26 cellular contexts compared by ENCODE assay signal in the genomic region with DNA sequence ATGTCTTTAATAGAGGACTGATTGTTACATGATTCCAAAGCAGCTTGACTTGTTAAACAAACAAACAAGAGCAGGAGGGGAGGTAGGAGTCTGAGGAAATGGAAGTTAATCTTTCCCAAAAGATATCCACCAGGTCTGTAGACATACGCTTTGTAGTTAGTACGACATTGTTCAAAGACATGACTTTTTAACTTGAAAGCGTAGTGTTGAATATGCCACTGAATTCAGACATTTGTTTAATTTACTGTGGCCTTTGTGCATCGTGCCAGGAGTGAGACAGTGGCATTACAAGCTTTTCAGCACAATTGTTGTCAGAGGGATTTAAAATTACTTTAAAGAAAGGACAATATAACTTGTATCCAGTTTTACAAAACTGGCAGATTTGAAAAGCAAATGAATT. TPM values are rescaled to one million over a fixed set of nuclear protein-coding genes. Genes with fewer than 3 reads are reported as not detected.
A peak's percentile ranks its signal among the peaks of the same experiment; 100 is the strongest.
DNase-seq lines count a peak whose midpoint lies in the region; ATAC-seq, FAIRE-seq and TF ChIP-seq lines count a peak whose summit lies in the region.
"Had no signal": no experiment of that assay in that cellular context is flagged by ENCODE, and none has a peak within 500 bp of the region (broad histone marks: within the 10 kb centered on the region; RNA-seq: fewer than 3 reads in every experiment).

No MANE protein-coding gene starts in this region.

- FAIRE-seq in A549 (lab: Jason Lieb, UNC) = peak; percentile 86
- FAIRE-seq: A204.1, GM12878 had no signal

- POLR2A ChIA-PET in A549 (lab: Yijun Ruan, JAX) = no interaction called here

- H3K27ac Mint-ChIP-seq in effector memory CD8-positive, alpha-beta T cell = no peak overlapping the region
- H3K27ac Mint-ChIP-seq: CD4-positive, CD25-positive, alpha-beta regulatory T cell; H9; HFFc6 had no signal

- 41% methylated on average over 4 of the region's 4 CpGs for WGBS in A549 (ENCODE audit: missing lambda C conversion rate)

- no peak overlapping the region for H3K4me2 ChIP-seq in A549
- H3K4me2 ChIP-seq: SK-N-SH had no signal

- no peak for TF ChIP-seq CTCF in A549 (IDR thresholded peaks at IDR 0.05)

- TF ChIP-seq RAD21 in A549 (conservative IDR thresholded peaks at IDR 0.05 in 1 of 2, IDR thresholded peaks at IDR 0.05 in 1 of 2) = no peak

- no peaks in the 10 kb centered on the region for H3K36me3 ChIP-seq in SK-N-MC (ENCODE audit: insufficient read depth, low read length)
- H3K36me3 ChIP-seq: MG63 had no signal

- no peak overlapping the region for H3K9ac ChIP-seq in SK-N-MC (ENCODE audit: insufficient read length)
- H3K9ac ChIP-seq: SK-N-SH had no signal

- CTCF ChIA-PET in A549 (lab: Yijun Ruan, JAX) = interaction anchor here (2.5 to 3.0 kb wide), 2 partner anchors 158 to 163 kb away, joined by 13 read pairs; no protein-coding TSS in a partner anchor

- no peaks in the 10 kb centered on the region for H3K4me1 Mint-ChIP-seq in effector memory CD8-positive, alpha-beta T cell (ENCODE audit: low read depth in 2 of 2)
- H3K4me1 Mint-ChIP-seq: CD4-positive, CD25-positive, alpha-beta regulatory T cell; H9 had no signal

- H3K4me1 ChIP-seq in A549 = no peaks in the 10 kb centered on the region
- H3K4me1 ChIP-seq: Caco-2 had no signal

- no peak overlapping the region for H3K4me3 Mint-ChIP-seq in effector memory CD8-positive, alpha-beta T cell
- H3K4me3 Mint-ChIP-seq: CD4-positive, CD25-positive, alpha-beta regulatory T cell; H9; HFFc6 had no signal

- TF ChIP-seq POLR2A in A549 (IDR thresholded peaks at IDR 0.05; ENCODE audit: low read length) = no peak

- H3K27ac ChIP-seq in A549 = no peak overlapping the region
- peak overlapping the region; percentile 33; the same call in 1 of the 2 replicates for H3K27ac ChIP-seq in SK-N-MC
- H3K27ac ChIP-seq in substantia nigra (ENCODE audit: low read depth, low read length, poor library complexity, severe bottlenecking) = peak overlapping the region; percentile 91
- H3K27ac ChIP-seq: RWPE1 had no signal

- H3K9me3 Mint-ChIP-seq in effector memory CD8-positive, alpha-beta T cell = no peaks in the 10 kb centered on the region
- H3K9me3 Mint-ChIP-seq: H9, HFFc6 had no signal

- no peaks in the 10 kb centered on the region for H3K9me3 ChIP-seq in A549
- no peaks in the 10 kb centered on the region for H3K9me3 ChIP-seq in SK-N-MC (ENCODE audit: low read depth, low read length)
- H3K9me3 ChIP-seq: Caco-2, MG63, SK-N-SH had no signal

- TF ChIP-seq EP300 in A549 (IDR thresholded peaks at IDR 0.05) = no peak

- DNase-seq in A549 (ENCODE audit: low read depth in 1 of 2, low spot score in 1 of 2) (no peak), SK-N-MC (ENCODE audit: low read depth, low spot score) (no peak), hippocampal formation (lab: John Stamatoyannopoulos, UW) (peak; percentile 5 to 65), substantia nigra (lab: John Stamatoyannopoulos, UW) (peak in 1 of 49 donors; percentile 15), H4 (ENCODE audit: low spot score) (no peak), NCI-H2081 treated with DMSO at 0.1 percent for 48 hours (lab: John Stamatoyannopoulos, UW) (no peak)
- no peak for DNase-seq in effector memory CD8-positive, alpha-beta T cell
- DNase-seq: Caco-2; CD4-positive, CD25-positive, alpha-beta regulatory T cell; DND-41; H9; HFFc6; Kasumi-1; MG63; NCI-H1417; NCI-H1694 treated with DMSO at 0.1 percent for 48 hours; NCI-H2107; NCI-H2227 treated with DMSO at 0.1 percent for 48 hours; NCI-H510A; NCI-H774; NK-92 treated with Interleukin-12 subunit alpha and Interleukin-12 subunit beta, amount 100 ng/mL, for 24 hours; SHP77 treated with DMSO at 0.1 percent for 48 hours; SK-N-SH had no signal

- H3K27me3 Mint-ChIP-seq in effector memory CD8-positive, alpha-beta T cell = peaks cover 0 to 11% of the 10 kb centered on the region in 2 donors

- ATAC-seq in A549 = no peak
- ATAC-seq in effector memory CD8-positive, alpha-beta T cell (replicated peaks) = no peak
- ATAC-seq: GM12878 had no signal

- no peaks in the 10 kb centered on the region for H3K36me3 Mint-ChIP-seq in effector memory CD8-positive, alpha-beta T cell (ENCODE audit: insufficient read depth)

- H3K4me3 ChIP-seq in A549 = no peak overlapping the region
- H3K4me3 ChIP-seq in SK-N-MC = no peak overlapping the region
- H3K4me3 ChIP-seq: GM12878, MG63 had no signal

TF ChIP-seq in A549, 52 proteins besides CTCF, POLR2A, EP300 and RAD21:
- TF ChIP-seq ZC3H11A (IDR thresholded peaks at IDR 0.05) (no peak), KDM5A (IDR thresholded peaks at IDR 0.05) (no peak)

RNA-seq across cellular contexts. Expression of a gene that starts 53.0 kb away (rescaled TPM):
- 20.1 and 20.3 TPM in 2 replicates for polyA plus RNA-seq in A549 (2011; rRNA removed)
- polyA plus RNA-seq in A549 (2012; cell fraction: cytosol; rRNA removed) = 7.7 and 8.5 TPM in 2 replicates
- 3.0 and 3.8 TPM in 2 replicates for polyA plus RNA-seq in A549 (2012; cell fraction: nucleus; rRNA removed)
- 17.5 to 20.3 TPM (median 18.2 TPM) in 3 replicates for polyA plus RNA-seq in A549 (2017; fragmentation: RNase III; extraction: RNeasy Plus Mini Kit Qiagen cat#74134 plus additional on column Dnase treatment)
- 6.9 and 9.6 TPM in 2 replicates for polyA minus RNA-seq in A549 (2011; rRNA and poly(A)+ RNA removed)
- total RNA-seq in H4 (2014; rRNA removed; shearing (Covaris generic)) = 19.4 and 29.1 TPM in 2 replicates

RNA-seq across cellular contexts. Expression of a gene that starts 55.1 kb away (rescaled TPM):
- polyA plus RNA-seq in A549 (2011; rRNA removed) (4.4 and 4.7 TPM in 2 replicates), A549 (2017; fragmentation: RNase III; extraction: RNeasy Plus Mini Kit Qiagen cat#74134 plus additional on column Dnase treatment) (4.2 to 6.6 TPM (median 5.1 TPM) in 3 replicates)
- polyA plus RNA-seq in A549 (2012; cell fraction: cytosol; rRNA removed) = 0.90 and 1.3 TPM in 2 replicates
- polyA plus RNA-seq in A549 (2012; cell fraction: nucleus; rRNA removed) = 0.50 and 1.1 TPM in 2 replicates
- 3.3 and 4.2 TPM in 2 replicates for polyA minus RNA-seq in A549 (2011; rRNA and poly(A)+ RNA removed)
- total RNA-seq in H4 (2014; rRNA removed; shearing (Covaris generic)) = 9.3 and 9.4 TPM in 2 replicates

Comparison
In these comparisons a context has a peak if more than half of its experiments do, and no peak if none do; other contexts are left out.
1. DNase-seq: peak in hippocampal formation (2 of 2); none in A549 (0 of 2), SK-N-MC (single experiment), H4 (single experiment), effector memory CD8-positive, alpha-beta T cell (0 of 3) and NCI-H2081 treated with DMSO at 0.1 percent for 48 hours (single experiment).
2. H3K27ac ChIP-seq: peak in SK-N-MC (single experiment) and substantia nigra (single experiment); none in A549 (0 of 2).